ENCODE assay signal across 18 cellular contexts in the genomic region with DNA sequence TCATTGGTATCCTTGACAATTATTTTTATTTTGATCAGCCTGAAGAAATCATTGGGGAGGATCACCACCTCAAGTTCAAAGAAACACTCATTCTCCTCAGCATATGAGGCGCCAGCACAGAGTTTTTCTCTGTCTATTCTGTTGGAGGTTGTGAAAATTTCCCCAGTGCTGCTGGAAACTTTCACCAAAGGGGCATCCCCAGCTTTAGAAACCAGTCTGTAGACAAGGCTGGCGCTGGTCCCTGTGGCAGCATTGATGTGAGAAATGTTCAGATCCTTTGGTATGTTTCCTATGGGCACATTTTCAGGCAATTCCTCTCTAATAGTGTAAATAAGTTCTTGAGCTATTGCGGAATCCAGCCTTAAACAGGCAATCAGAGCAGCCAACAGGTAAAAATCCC. TPM values are rescaled to one million over a fixed set of nuclear protein-coding genes. Genes with fewer than 3 reads are reported as not detected.
DNase-seq lines count a peak whose midpoint lies in the region; ATAC-seq and TF ChIP-seq lines count a peak whose summit lies in the region.
"Had no signal": no experiment of that assay in that cellular context is flagged by ENCODE, and none has a peak within 500 bp of the region (broad histone marks: within the 10 kb centered on the region; RNA-seq: fewer than 3 reads in every experiment).

No MANE protein-coding gene starts in this region.

- peaks cover 22% of the 10 kb centered on the region for H3K27me3 Mint-ChIP-seq in activated T-cell treated with anti-CD3 and anti-CD28 coated beads, Interleukin-2, amount 50 U/mL, for 4 hours (ENCODE audit: low read depth)
- peaks cover 16% of the 10 kb centered on the region for H3K27me3 Mint-ChIP-seq in activated T-cell treated with anti-CD3 and anti-CD28 coated beads, Interleukin-2, amount 50 U/mL, for 72 hours (ENCODE audit: low read depth)
- peaks cover 14% of the 10 kb centered on the region for H3K27me3 Mint-ChIP-seq in activated CD4-positive, alpha-beta T cell treated with anti-CD3 and anti-CD28 coated beads for 36 hours

- no peaks in the 10 kb centered on the region for H3K36me3 Mint-ChIP-seq in activated T-cell treated with anti-CD3 and anti-CD28 coated beads, Interleukin-2, amount 50 U/mL, for 4 hours (ENCODE audit: insufficient read depth)
- no peaks in the 10 kb centered on the region for H3K36me3 Mint-ChIP-seq in activated T-cell treated with anti-CD3 and anti-CD28 coated beads, Interleukin-2, amount 50 U/mL, for 72 hours (ENCODE audit: insufficient read depth in 2 of 2)
- no peaks in the 10 kb centered on the region for H3K36me3 Mint-ChIP-seq in activated CD4-positive, alpha-beta T cell treated with anti-CD3 and anti-CD28 coated beads for 36 hours (ENCODE audit: low read depth)

- no peak overlapping the region for H3K27ac ChIP-seq in thoracic aorta
- H3K27ac ChIP-seq: HL-60 had no signal

- no peaks in the 10 kb centered on the region for H3K9me3 Mint-ChIP-seq in activated T-cell treated with anti-CD3 and anti-CD28 coated beads, Interleukin-2, amount 50 U/mL, for 4 hours
- no peaks in the 10 kb centered on the region for H3K9me3 Mint-ChIP-seq in activated T-cell treated with anti-CD3 and anti-CD28 coated beads, Interleukin-2, amount 50 U/mL, for 72 hours
- no peaks in the 10 kb centered on the region for H3K9me3 Mint-ChIP-seq in activated CD4-positive, alpha-beta T cell treated with anti-CD3 and anti-CD28 coated beads for 36 hours (ENCODE audit: low read depth)
- H3K9me3 Mint-ChIP-seq: activated CD4-positive, alpha-beta T cell treated with anti-CD3 and anti-CD28 coated beads, Interleukin-2, amount 10 ng/mL, durations not matched to agents 7 days and 5 days had no signal

- ATAC-seq in activated T-cell treated with anti-CD3 and anti-CD28 coated beads, Interleukin-2, amount 50 U/mL, for 4 hours: no peak
- no peak for ATAC-seq in activated T-cell treated with anti-CD3 and anti-CD28 coated beads, Interleukin-2, amount 50 U/mL, for 72 hours (replicated peaks in 1 of 2)
- no peak for ATAC-seq in thoracic aorta (ENCODE audit: insufficient number of reproducible peaks, low FRiP score, low read depth)
- ATAC-seq in activated CD4-positive, alpha-beta T cell treated with anti-CD3 and anti-CD28 coated beads for 36 hours: no peak
- ATAC-seq in HG03439 (IDR thresholded peaks at IDR 0.05; ENCODE audit: unreplicated experiment): no peak
- ATAC-seq: mucosa of descending colon, T-helper 17 cell had no signal

- no peak for DNase-seq in activated T-cell treated with anti-CD3 and anti-CD28 coated beads, Interleukin-2, amount 50 U/mL, for 4 hours
- no peak for DNase-seq in activated T-cell treated with anti-CD3 and anti-CD28 coated beads, Interleukin-2, amount 50 U/mL, for 72 hours
- peak; percentile 29 for DNase-seq in choroid plexus epithelial cell (ENCODE audit: low read depth)
- DNase-seq in medulla oblongata (ENCODE audit: extremely low spot score): peak; percentile 44
- no peak for DNase-seq in thoracic aorta (ENCODE audit: low spot score)
- DNase-seq in NOMO-1 treated with dmso at 0.1 percent for 144 hours (lab: John Stamatoyannopoulos, UW; ENCODE audit: unreplicated experiment): no peak
- DNase-seq in activated CD4-positive, alpha-beta T cell treated with anti-CD3 and anti-CD28 coated beads for 36 hours: no peak
- DNase-seq: activated CD4-positive, alpha-beta T cell treated with anti-CD3 and anti-CD28 coated beads, Interleukin-2, amount 10 ng/mL, durations not matched to agents 7 days and 5 days; activated T-cell treated with anti-CD3 and anti-CD28 coated beads, Interleukin-2, amount 50 U/mL, for 48 hours; foreskin melanocyte; H7; mucosa of descending colon; NCI-H1694 treated with DMSO at 0.1 percent for 48 hours; NCI-H526 treated with DMSO at 0.1 percent for 48 hours; stimulated activated CD4-positive, alpha-beta T cell treated with anti-CD3 and anti-CD28 coated beads, Interleukin-4, amount 100 ng/mL, for 24 hours; T-helper 17 cell had no signal

- intact Hi-C loops in activated CD4-positive, alpha-beta T cell treated with anti-CD3 and anti-CD28 coated beads for 36 hours (cut with DNase I, micrococcal nuclease): loop anchor here in 1 of 2 experiments (5.0 to 10.0 kb wide), 2 partner anchors 733 to 1571 kb away; no protein-coding TSS in a partner anchor

- H3K4me3 Mint-ChIP-seq in activated T-cell treated with anti-CD3 and anti-CD28 coated beads, Interleukin-2, amount 50 U/mL, for 4 hours: peak overlapping the region; percentile 17
- no peak overlapping the region for H3K4me3 Mint-ChIP-seq in activated T-cell treated with anti-CD3 and anti-CD28 coated beads, Interleukin-2, amount 50 U/mL, for 72 hours
- no peak overlapping the region for H3K4me3 Mint-ChIP-seq in activated CD4-positive, alpha-beta T cell treated with anti-CD3 and anti-CD28 coated beads for 36 hours
- H3K4me3 Mint-ChIP-seq: activated CD4-positive, alpha-beta T cell treated with anti-CD3 and anti-CD28 coated beads, Interleukin-2, amount 10 ng/mL, durations not matched to agents 7 days and 5 days; T-helper 17 cell had no signal

- CTCF ChIA-PET in activated CD4-positive, alpha-beta T cell treated with anti-CD3 and anti-CD28 coated beads for 36 hours (lab: Charles Lee): interaction anchor here (1.6 kb wide), 1 partner anchor 10 kb away, joined by 7 read pairs; no protein-coding TSS in a partner anchor

- H3K27me3 ChIP-seq in thoracic aorta (replicated peaks; ENCODE audit: insufficient read depth): no peaks in the 10 kb centered on the region

- no peaks in the 10 kb centered on the region for H3K9me3 ChIP-seq in thoracic aorta
- H3K9me3 ChIP-seq: mucosa of descending colon had no signal

- H3K4me1 ChIP-seq in thoracic aorta (ENCODE audit: control insufficient read depth in 1 of 2, low read depth in 2 of 2): peaks cover 11 to 23% of the 10 kb centered on the region in 2 donors

- peaks cover 16% of the 10 kb centered on the region for H3K4me1 Mint-ChIP-seq in activated T-cell treated with anti-CD3 and anti-CD28 coated beads, Interleukin-2, amount 50 U/mL, for 4 hours (ENCODE audit: low read depth)
- peaks cover 3% of the 10 kb centered on the region for H3K4me1 Mint-ChIP-seq in activated T-cell treated with anti-CD3 and anti-CD28 coated beads, Interleukin-2, amount 50 U/mL, for 72 hours (ENCODE audit: low read depth)
- H3K4me1 Mint-ChIP-seq in activated CD4-positive, alpha-beta T cell treated with anti-CD3 and anti-CD28 coated beads for 36 hours: peaks cover 12% of the 10 kb centered on the region

- TF ChIP-seq CTCF in choroid plexus epithelial cell (conservative IDR thresholded peaks at IDR 0.05; ENCODE audit: low read depth, low read length) (no peak), thoracic aorta (IDR thresholded peaks at IDR 0.05) (no peak)

- POLR2A ChIA-PET in activated CD4-positive, alpha-beta T cell treated with anti-CD3 and anti-CD28 coated beads for 36 hours (lab: Charles Lee): no interaction called here

- H3K36me3 ChIP-seq in thoracic aorta: no peaks in the 10 kb centered on the region

- H3K27ac Mint-ChIP-seq in activated T-cell treated with anti-CD3 and anti-CD28 coated beads, Interleukin-2, amount 50 U/mL, for 72 hours: no peak overlapping the region
- H3K27ac Mint-ChIP-seq in activated CD4-positive, alpha-beta T cell treated with anti-CD3 and anti-CD28 coated beads for 36 hours: no peak overlapping the region
- H3K27ac Mint-ChIP-seq: activated CD4-positive, alpha-beta T cell treated with anti-CD3 and anti-CD28 coated beads, Interleukin-2, amount 10 ng/mL, durations not matched to agents 7 days and 5 days; T-helper 17 cell had no signal

- H3K4me3 ChIP-seq in choroid plexus epithelial cell (ENCODE audit: low read depth, low read length): peak overlapping the region; percentile 67
- H3K4me3 ChIP-seq in thoracic aorta: peak overlapping the region; percentile 92
- H3K4me3 ChIP-seq: mucosa of descending colon had no signal

RNA-seq across cellular contexts. Expression of gene PCDH9, which starts 2.1 kb away (rescaled TPM):
- total RNA-seq in activated T-cell treated with anti-CD3 and anti-CD28 coated beads, Interleukin-2, amount 50 U/mL, for 4 hours: under 1 TPM; 0.13 to 0.38 (median 0.13) TPM
- total RNA-seq in activated T-cell treated with anti-CD3 and anti-CD28 coated beads, Interleukin-2, amount 50 U/mL, for 72 hours: under 1 TPM; 0.12 to 0.34 TPM
- total RNA-seq in thoracic aorta: 10 to 100 TPM; 12.3 to 15.3 TPM
- total RNA-seq in activated CD4-positive, alpha-beta T cell treated with anti-CD3 and anti-CD28 coated beads for 36 hours: under 1 TPM; 0.14 to 0.21 TPM

Comparison
In these comparisons a context has a peak if more than half of its experiments do, and no peak if none do; other contexts are left out.
1. DNase-seq: peak in choroid plexus epithelial cell (single experiment) and medulla oblongata (single experiment); none in activated T-cell treated with anti-CD3 and anti-CD28 coated beads, Interleukin-2, amount 50 U/mL, for 4 hours (single experiment), activated T-cell treated with anti-CD3 and anti-CD28 coated beads, Interleukin-2, amount 50 U/mL, for 72 hours (0 of 2), thoracic aorta (single experiment), NOMO-1 treated with dmso at 0.1 percent for 144 hours (single experiment) and activated CD4-positive, alpha-beta T cell treated with anti-CD3 and anti-CD28 coated beads for 36 hours (single experiment).
2. RNA of gene PCDH9, which starts 2.1 kb away (total RNA-seq): 12.3 to 15.3 TPM in thoracic aorta; 0.12 to 0.34 TPM in activated T-cell treated with anti-CD3 and anti-CD28 coated beads, Interleukin-2, amount 50 U/mL, for 72 hours, 0.14 to 0.21 TPM in activated CD4-positive, alpha-beta T cell treated with anti-CD3 and anti-CD28 coated beads for 36 hours and 0.13 to 0.38 TPM in activated T-cell treated with anti-CD3 and anti-CD28 coated beads, Interleukin-2, amount 50 U/mL, for 4 hours; every median in the first group is over 4 times any median in the second.